Comparison of ENCODE assay signal across 9 cellular contexts in the genomic region with DNA sequence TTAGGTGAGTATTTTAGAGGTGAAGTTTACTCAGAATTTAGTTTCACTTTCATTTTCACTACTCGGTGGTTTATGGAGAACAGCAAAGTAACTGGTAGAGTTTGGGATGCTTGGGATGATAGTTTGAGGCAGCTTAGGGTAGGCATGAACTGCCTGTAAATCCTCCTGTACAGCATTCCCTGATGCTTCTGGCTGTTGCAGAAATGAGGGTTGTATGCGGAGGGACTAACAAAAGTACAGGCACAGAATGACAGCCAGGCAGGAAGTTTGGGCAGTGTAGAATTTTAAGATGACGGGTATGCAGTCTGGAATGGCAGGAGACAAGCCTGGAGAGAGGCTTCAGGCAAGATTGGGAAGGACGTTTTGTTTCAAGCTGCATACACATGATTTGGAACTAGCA. TPM values are rescaled to one million over a fixed set of nuclear protein-coding genes. Genes with fewer than 3 reads are reported as not detected.
DNase-seq lines count a peak whose midpoint lies in the region; ATAC-seq and TF ChIP-seq lines count a peak whose summit lies in the region.
"Had no signal": no experiment of that assay in that cellular context is flagged by ENCODE, and none has a peak within 500 bp of the region (broad histone marks: within the 10 kb centered on the region; RNA-seq: fewer than 3 reads in every experiment).

No MANE protein-coding gene starts in this region.

- TF ChIP-seq CTCF in WI38 (IDR thresholded peaks at IDR 0.05; ENCODE audit: low read depth, low read length) (no peak), fibroblast of the aortic adventitia (IDR thresholded peaks at IDR 0.05; ENCODE audit: insufficient read depth, low read length) (no peak), sigmoid colon (IDR thresholded peaks at IDR 0.05) (no peak)

- no peaks in the 10 kb centered on the region for H3K9me3 ChIP-seq in sigmoid colon

- peak; percentile 34 for DNase-seq in ELR (ENCODE audit: low read depth)
- DNase-seq in fibroblast of the aortic adventitia (ENCODE audit: low read depth) = peak; percentile 48
- DNase-seq in sigmoid colon = no peak
- DNase-seq in NCI-H774 (lab: John Stamatoyannopoulos, UW) = no peak
- DNase-seq in SKM-1 (lab: John Stamatoyannopoulos, UW; ENCODE audit: unreplicated experiment) = no peak
- DNase-seq: mesendoderm had no signal

- WGBS in sigmoid colon, 2 donors = 46 to 60% methylated on average over 4 of the region's 4 CpGs

- peak overlapping the region; percentile 44 for H3K4me3 ChIP-seq in WI38 (ENCODE audit: low read depth, low read length)
- H3K4me3 ChIP-seq in fibroblast of the aortic adventitia (ENCODE audit: low read depth, low read length) = peak overlapping the region; percentile 65
- peak overlapping the region in 3 of 4 donors; percentile 22 to 36 (median 35) for H3K4me3 ChIP-seq in sigmoid colon

- peaks cover 0 to 38% (median 29%) of the 10 kb centered on the region in 4 donors for H3K4me1 ChIP-seq in sigmoid colon

- intact Hi-C loops in sigmoid colon (cut with DNase I) = no loop called here

- H3K27ac ChIP-seq in sigmoid colon = peak overlapping the region; percentile 41 to 71 (median 58)

- peaks cover 0 to 37% (median 17%) of the 10 kb centered on the region in 4 donors for H3K36me3 ChIP-seq in sigmoid colon

- no peak for ATAC-seq in GM21381 (IDR thresholded peaks at IDR 0.05; ENCODE audit: unreplicated experiment)
- no peak for ATAC-seq in GM18505 (IDR thresholded peaks at IDR 0.05; ENCODE audit: unreplicated experiment)

- no peak for TF ChIP-seq POLR2A in sigmoid colon (IDR thresholded peaks at IDR 0.05)
- no peak for TF ChIP-seq POLR2A in GM18505 (IDR thresholded peaks at IDR 0.05; ENCODE audit: borderline replicate concordance, extremely low read depth, insufficient read depth, insufficient read length)

- no peak for TF ChIP-seq EP300 in sigmoid colon (IDR thresholded peaks at IDR 0.05)

- H3K27me3 ChIP-seq in sigmoid colon = no peaks in the 10 kb centered on the region

RNA-seq across cellular contexts. Expression of a gene that starts 48.0 kb away (rescaled TPM):
- total RNA-seq in fibroblast of the aortic adventitia (ENCODE audit: low replicate concordance) = 44.6 and 60.5 TPM in 2 replicates
- total RNA-seq in sigmoid colon = 10 to 100 TPM; 53.5 to 64.9 (median 61.6) TPM
- polyA plus RNA-seq in sigmoid colon = 10 to 100 TPM; 50.3 to 86.5 (median 82.9) TPM

RNA-seq across cellular contexts. Expression of a gene that starts 49.9 kb away (rescaled TPM):
- total RNA-seq in fibroblast of the aortic adventitia (ENCODE audit: low replicate concordance) (55.7 and 116 TPM in 2 replicates), sigmoid colon (100 to 1,000 TPM in 1 of 4 donors, 10 to 100 TPM in 3; 59.9 to 102 (median 65.1) TPM)
- polyA plus RNA-seq in sigmoid colon = 100 to 1,000 TPM in 1 of 3 donors, 10 to 100 TPM in 2; 61.9 to 106 (median 85.3) TPM

Comparison
In these comparisons a context has a peak if more than half of its experiments do, and no peak if none do; other contexts are left out.
1. DNase-seq: peak in ELR (single experiment) and fibroblast of the aortic adventitia (single experiment); none in sigmoid colon (single experiment), NCI-H774 (single experiment) and SKM-1 (single experiment).
2. Peak in every context shown above with its lines, with median percentiles within 50 percentile points of each other: H3K4me3 ChIP-seq.